9 cellular contexts compared by ENCODE assay signal in the genomic region with DNA sequence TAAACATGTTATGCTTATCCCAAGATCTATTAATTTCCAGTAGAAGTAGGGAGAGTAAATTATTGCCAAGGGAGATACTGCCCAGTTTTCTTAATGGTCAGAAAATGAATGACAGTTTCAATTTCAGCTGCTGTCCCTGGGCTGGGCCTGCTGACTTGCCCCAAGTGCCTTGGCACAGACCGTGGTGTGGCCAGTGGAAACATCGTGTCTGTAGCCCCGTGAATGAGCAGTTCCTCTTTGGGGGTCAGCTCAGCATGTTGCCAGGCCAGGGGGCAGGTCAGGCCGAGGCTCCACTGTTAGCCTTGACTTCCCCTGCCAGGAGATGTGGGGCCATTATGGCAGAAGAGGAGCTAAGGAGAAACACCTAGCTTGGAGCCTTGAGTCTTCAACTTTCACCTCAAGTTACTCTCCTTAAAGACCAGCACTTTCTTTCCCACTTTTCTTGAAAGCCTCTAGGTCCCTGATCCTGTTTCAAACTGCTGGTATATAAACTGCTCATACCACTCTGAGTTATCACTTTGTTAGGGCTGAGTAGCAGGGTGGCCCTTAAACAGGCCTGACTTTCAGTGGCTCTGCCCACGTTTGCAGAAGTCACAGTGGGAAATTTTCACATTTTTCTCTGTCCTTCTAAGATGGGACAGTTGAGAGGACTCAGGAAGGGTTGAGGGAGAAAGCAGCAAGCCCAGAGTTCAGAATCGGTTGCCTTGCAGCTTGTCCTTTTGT.
A peak's percentile ranks its signal among the peaks of the same experiment; 100 is the strongest.
DNase-seq lines count a peak whose midpoint lies in the region; ATAC-seq, FAIRE-seq and TF ChIP-seq lines count a peak whose summit lies in the region.
"Had no signal": no experiment of that assay in that cellular context is flagged by ENCODE, and none has a peak within 500 bp of the region (broad histone marks: within the 10 kb centered on the region; RNA-seq: fewer than 3 reads in every experiment).

No MANE protein-coding gene starts in this region.

- no peak for ATAC-seq in GM18909 (IDR thresholded peaks at IDR 0.05; ENCODE audit: poor library complexity, unreplicated experiment)
- ATAC-seq in GM21529 (IDR thresholded peaks at IDR 0.05; ENCODE audit: unreplicated experiment): no peak
- no peak for ATAC-seq in GM19463 (IDR thresholded peaks at IDR 0.05; ENCODE audit: unreplicated experiment)

- H3K4me3 ChIP-seq in Peyer's patch: no peak overlapping the region
- peak overlapping the region; percentile 2 for H3K4me3 ChIP-seq in effector memory CD4-positive, alpha-beta T cell (ENCODE audit: insufficient read depth, low read depth, low read length, poor library complexity, severe bottlenecking)
- no peak overlapping the region for H3K4me3 ChIP-seq in rectal smooth muscle tissue (ENCODE audit: low read length)

- peak; percentile 17 for FAIRE-seq in GM12892 (lab: Jason Lieb, UNC)

- no peaks in the 10 kb centered on the region for H3K9me3 ChIP-seq in Peyer's patch
- no peaks in the 10 kb centered on the region for H3K9me3 ChIP-seq in effector memory CD4-positive, alpha-beta T cell (ENCODE audit: control insufficient read depth, low read length)

- no peak overlapping the region for H3K9ac ChIP-seq in rectal smooth muscle tissue (ENCODE audit: low read length)

- TF ChIP-seq POLR2A in GM12892 (IDR thresholded peaks at IDR 0.05; ENCODE audit: low read depth, low read length) (no peak), Peyer's patch (IDR thresholded peaks at IDR 0.05) (no peak)

- no peak for DNase-seq in GM12892 (ENCODE audit: insufficient read length)
- DNase-seq in Peyer's patch: no peak
- DNase-seq in effector memory CD4-positive, alpha-beta T cell: no peak
- DNase-seq in foreskin melanocyte: no peak
- DNase-seq: MM.1S had no signal

- H3K27me3 ChIP-seq in Peyer's patch (no peaks in the 10 kb centered on the region), rectal smooth muscle tissue (ENCODE audit: control insufficient read depth, insufficient read depth, low read length) (no peaks in the 10 kb centered on the region)
- no peaks in the 10 kb centered on the region for H3K27me3 ChIP-seq in effector memory CD4-positive, alpha-beta T cell (replicated peaks; ENCODE audit: control insufficient read depth, insufficient read depth, low read length, poor library complexity, severe bottlenecking)

- TF ChIP-seq CTCF in Peyer's patch (IDR thresholded peaks at IDR 0.05): no peak

- no peaks in the 10 kb centered on the region for H3K36me3 ChIP-seq in Peyer's patch
- H3K36me3 ChIP-seq in effector memory CD4-positive, alpha-beta T cell (ENCODE audit: control insufficient read depth, insufficient read depth, low read length): no peaks in the 10 kb centered on the region
- H3K36me3 ChIP-seq in rectal smooth muscle tissue (ENCODE audit: control insufficient read depth, insufficient read depth, low read length): no peaks in the 10 kb centered on the region

- H3K4me1 ChIP-seq in Peyer's patch: peaks cover 0 to 40% (median 25%) of the 10 kb centered on the region in 4 donors
- H3K4me1 ChIP-seq in effector memory CD4-positive, alpha-beta T cell (ENCODE audit: control insufficient read depth, insufficient read depth, low read length, poor library complexity, severe bottlenecking): peaks cover 48% of the 10 kb centered on the region
- peaks cover 24% of the 10 kb centered on the region for H3K4me1 ChIP-seq in rectal smooth muscle tissue (ENCODE audit: control insufficient read depth, insufficient read depth, low read length)

- H3K27ac ChIP-seq in Peyer's patch (peak overlapping the region in 3 of 4 donors; percentile 27 to 59 (median 55)), rectal smooth muscle tissue (ENCODE audit: low read depth, low read length) (peak overlapping the region; percentile 21)
- H3K27ac ChIP-seq in effector memory CD4-positive, alpha-beta T cell (ENCODE audit: insufficient read depth, low read length, poor library complexity, severe bottlenecking): peak overlapping the region; percentile 47
